23 cellular contexts compared by ENCODE assay signal in the genomic region with DNA sequence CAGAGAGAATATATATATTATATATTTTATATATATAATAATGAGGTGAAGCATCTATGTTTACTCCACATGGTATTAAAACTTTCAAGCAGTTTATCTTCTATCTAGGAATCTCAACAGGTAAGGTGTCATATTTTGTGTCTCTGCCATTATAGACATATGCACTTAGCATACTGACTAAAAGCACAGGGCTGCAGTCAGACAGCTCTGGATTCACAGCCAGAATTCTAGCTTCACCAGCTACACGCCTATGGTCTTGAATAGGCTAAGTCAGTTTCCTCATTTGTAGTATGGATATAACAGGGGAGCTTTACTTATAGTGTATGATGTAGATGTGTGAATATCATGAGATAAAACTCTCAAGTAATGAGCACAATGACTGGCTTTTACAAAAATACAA.
"Had no signal": no experiment of that assay in that cellular context is flagged by ENCODE, and none has a peak within 500 bp of the region (broad histone marks: within the 10 kb centered on the region; RNA-seq: fewer than 3 reads in every experiment).

No MANE protein-coding gene starts in this region.

- H3K4me3 ChIP-seq: colonic mucosa, esophagus muscularis mucosa, left lung, lower lobe of right lung, mucosa of descending colon had no signal

- FAIRE-seq: endometrium, frontal cortex, islet of Langerhans, keratinocyte had no signal

- H3K27ac Mint-ChIP-seq: dendritic cell treated with granulocyte-macrophage colony-stimulating factor and Interleukin-4, amounts not matched to agents 40 ng/mL and 50 ng/mL, for 4 days; effector memory CD8-positive, alpha-beta T cell; endodermal cell had no signal

- H3K4me1 ChIP-seq: colonic mucosa, foreskin keratinocyte, left lung, lower lobe of right lung had no signal

- H3K9me3 ChIP-seq: colonic mucosa, esophagus muscularis mucosa, left lung, lower lobe of right lung, mucosa of descending colon had no signal

- H3K9me3 Mint-ChIP-seq: dendritic cell treated with granulocyte-macrophage colony-stimulating factor and Interleukin-4, amounts not matched to agents 40 ng/mL and 50 ng/mL, for 4 days; effector memory CD8-positive, alpha-beta T cell; endodermal cell; mesothelial cell of epicardium had no signal

- ATAC-seq: effector memory CD8-positive, alpha-beta T cell; foreskin keratinocyte; left cardiac atrium; left lung; left ventricle myocardium superior; lower lobe of right lung; mucosa of descending colon had no signal

- H3K4me3 Mint-ChIP-seq: dendritic cell treated with granulocyte-macrophage colony-stimulating factor and Interleukin-4, amounts not matched to agents 40 ng/mL and 50 ng/mL, for 4 days; effector memory CD8-positive, alpha-beta T cell; endodermal cell; mesothelial cell of epicardium had no signal

- H3K36me3 ChIP-seq: colonic mucosa, esophagus muscularis mucosa, left lung, lower lobe of right lung had no signal

- DNase-seq: cerebellar nuclear complex; colonic mucosa; cortex of kidney; effector CD8-positive, alpha-beta T cell; effector memory CD8-positive, alpha-beta T cell; endodermal cell; foreskin keratinocyte; glutamatergic neuron; head of caudate nucleus; hippocampal formation; left cardiac atrium; left ventricle myocardium superior; lower lobe of right lung; mesenchymal stem cell; mucosa of descending colon had no signal

- H3K27me3 ChIP-seq: colonic mucosa, esophagus muscularis mucosa, foreskin keratinocyte, left lung had no signal

- H3K27me3 Mint-ChIP-seq: dendritic cell treated with granulocyte-macrophage colony-stimulating factor and Interleukin-4, amounts not matched to agents 40 ng/mL and 50 ng/mL, for 4 days; effector memory CD8-positive, alpha-beta T cell had no signal

- H3K27ac ChIP-seq: colonic mucosa, esophagus muscularis mucosa, foreskin keratinocyte, left lung, lower lobe of right lung had no signal
